Comparison of ENCODE assay signal across 18 cellular contexts in genomic region chr15:79953951-79954444, GRCh38. TPM values are rescaled to one million over a fixed set of nuclear protein-coding genes. Genes with fewer than 3 reads are reported as not detected.
A peak's percentile ranks its signal among the peaks of the same experiment; 100 is the strongest.
DNase-seq lines count a peak whose midpoint lies in the region; ATAC-seq and TF ChIP-seq lines count a peak whose summit lies in the region.
"Had no signal": no experiment of that assay in that cellular context is flagged by ENCODE, and none has a peak within 500 bp of the region (broad histone marks: within the 10 kb centered on the region; RNA-seq: fewer than 3 reads in every experiment).

No MANE protein-coding gene starts in this region.

- no peaks in the 10 kb centered on the region for H3K27me3 Mint-ChIP-seq in CD4-positive, alpha-beta T cell
- no peaks in the 10 kb centered on the region for H3K27me3 Mint-ChIP-seq in activated CD8-positive, alpha-beta T cell treated with anti-CD3 and anti-CD28 coated beads, Interleukin-2, amount 10 ng/mL, durations not matched to agents 7 days and 5 days (ENCODE audit: low read depth)
- no peaks in the 10 kb centered on the region for H3K27me3 Mint-ChIP-seq in naive thymus-derived CD4-positive, alpha-beta T cell

- no peaks in the 10 kb centered on the region for H3K36me3 ChIP-seq in naive thymus-derived CD4-positive, alpha-beta T cell (ENCODE audit: control insufficient read depth in 2 of 3, insufficient read depth in 3 of 3, low read length in 3 of 3)
- H3K36me3 ChIP-seq: gastroesophageal sphincter had no signal

- peak; percentile 48 for ATAC-seq in CD4-positive, alpha-beta T cell (ENCODE audit: poor library complexity)
- ATAC-seq in activated CD8-positive, alpha-beta T cell treated with anti-CD3 and anti-CD28 coated beads, Interleukin-2, amount 10 ng/mL, durations not matched to agents 7 days and 5 days = peak; percentile 49
- ATAC-seq in naive thymus-derived CD4-positive, alpha-beta T cell = peak; percentile 82
- ATAC-seq in GM21423 (IDR thresholded peaks at IDR 0.05; ENCODE audit: unreplicated experiment) (no peak), HG03108 (IDR thresholded peaks at IDR 0.05; ENCODE audit: unreplicated experiment) (no peak)
- ATAC-seq: gastroesophageal sphincter had no signal

- peaks cover 20% of the 10 kb centered on the region for H3K4me1 Mint-ChIP-seq in CD4-positive, alpha-beta T cell (ENCODE audit: low read depth)
- H3K4me1 Mint-ChIP-seq in activated CD8-positive, alpha-beta T cell treated with anti-CD3 and anti-CD28 coated beads, Interleukin-2, amount 10 ng/mL, durations not matched to agents 7 days and 5 days (ENCODE audit: low read depth) = peaks cover 25% of the 10 kb centered on the region
- H3K4me1 Mint-ChIP-seq in naive thymus-derived CD4-positive, alpha-beta T cell = peaks cover 14 to 26% (median 21%) of the 10 kb centered on the region in 7 donors
- H3K4me1 Mint-ChIP-seq: endodermal cell had no signal

- H3K9me3 ChIP-seq in CD4-positive, alpha-beta T cell (ENCODE audit: control insufficient read depth, low read length) = no peaks in the 10 kb centered on the region
- no peaks in the 10 kb centered on the region for H3K9me3 ChIP-seq in naive thymus-derived CD4-positive, alpha-beta T cell (ENCODE audit: control insufficient read depth in 2 of 3, low read length in 3 of 3)
- H3K9me3 ChIP-seq: gastroesophageal sphincter had no signal

- intact Hi-C loops in CD4-positive, alpha-beta T cell (cut with DNase I, micrococcal nuclease) = no loop called here
- intact Hi-C loops in naive thymus-derived CD4-positive, alpha-beta T cell (cut with micrococcal nuclease) = loop anchor here in 1 of 2 donors (5.0 kb wide), 1 partner anchor 38 kb away; no protein-coding TSS in a partner anchor
- intact Hi-C loops in head of caudate nucleus (cut with DNase I) = no loop called here

- POLR2A ChIA-PET in CD4-positive, alpha-beta T cell (lab: Charles Lee) = interaction anchor here (1.1 kb wide), 1 partner anchor 17 kb away, joined by 3 read pairs; the partner anchor contains the start of gene BCL2A1
- POLR2A ChIA-PET in activated CD8-positive, alpha-beta T cell treated with anti-CD3 and anti-CD28 coated beads, Interleukin-2, amount 10 ng/mL, durations not matched to agents 7 days and 5 days (lab: Charles Lee) = interaction anchor here (1.5 to 1.7 kb wide), 2 partner anchors 14 to 30 kb away, joined by 4 to 14 read pairs; no protein-coding TSS in a partner anchor
- POLR2A ChIA-PET in naive thymus-derived CD4-positive, alpha-beta T cell (lab: Charles Lee) = no interaction called here

- peaks cover 0 to 10% of the 10 kb centered on the region in 2 donors for H3K4me1 ChIP-seq in naive thymus-derived CD4-positive, alpha-beta T cell (ENCODE audit: control insufficient read depth in 2 of 2, insufficient read depth in 2 of 2, low read length in 2 of 2)
- H3K4me1 ChIP-seq: gastroesophageal sphincter had no signal

- CTCF ChIA-PET in CD4-positive, alpha-beta T cell (lab: Charles Lee) = no interaction called here
- CTCF ChIA-PET in activated CD8-positive, alpha-beta T cell treated with anti-CD3 and anti-CD28 coated beads, Interleukin-2, amount 10 ng/mL, durations not matched to agents 7 days and 5 days (lab: Charles Lee) = no interaction called here
- CTCF ChIA-PET in naive thymus-derived CD4-positive, alpha-beta T cell (lab: Charles Lee) = no interaction called here

- no peaks in the 10 kb centered on the region for H3K36me3 Mint-ChIP-seq in CD4-positive, alpha-beta T cell (ENCODE audit: low read depth)
- H3K36me3 Mint-ChIP-seq in activated CD8-positive, alpha-beta T cell treated with anti-CD3 and anti-CD28 coated beads, Interleukin-2, amount 10 ng/mL, durations not matched to agents 7 days and 5 days (ENCODE audit: low read depth) = peaks cover 1% of the 10 kb centered on the region
- peaks cover 0 to 4% (median 0%) of the 10 kb centered on the region in 5 donors for H3K36me3 Mint-ChIP-seq in naive thymus-derived CD4-positive, alpha-beta T cell

- no peak for DNase-seq in CD4-positive, alpha-beta T cell
- DNase-seq in Jurkat, Clone E6-1 (ENCODE audit: low read depth, low spot score) = peak; percentile 22
- no peak for DNase-seq in activated CD8-positive, alpha-beta T cell treated with anti-CD3 and anti-CD28 coated beads, Interleukin-2, amount 10 ng/mL, durations not matched to agents 7 days and 5 days
- DNase-seq in naive thymus-derived CD4-positive, alpha-beta T cell = peak in 2 of 9 donors; percentile 7 to 27
- no peak for DNase-seq in head of caudate nucleus
- DNase-seq: activated CD8-positive, alpha-beta memory T cell treated with anti-CD3 and anti-CD28 coated beads, Interleukin-2, amount 50 U/mL, for 4 hours; activated naive CD4-positive, alpha-beta T cell treated with Interleukin-2 at 50 U/mL for 16 hours; DND-41; endodermal cell; mesendoderm; NCI-H1694; PC-9; right cardiac atrium; stimulated activated CD4-positive, alpha-beta T cell treated with anti-CD3 and anti-CD28 coated beads, Interleukin-2, amount 100 ng/mL, for 48 hours had no signal

- H3K9me3 Mint-ChIP-seq in CD4-positive, alpha-beta T cell = no peaks in the 10 kb centered on the region
- H3K9me3 Mint-ChIP-seq in activated CD8-positive, alpha-beta T cell treated with anti-CD3 and anti-CD28 coated beads, Interleukin-2, amount 10 ng/mL, durations not matched to agents 7 days and 5 days (ENCODE audit: insufficient read depth) = no peaks in the 10 kb centered on the region
- peaks cover 0 to 3% (median 0%) of the 10 kb centered on the region in 11 donors for H3K9me3 Mint-ChIP-seq in naive thymus-derived CD4-positive, alpha-beta T cell
- H3K9me3 Mint-ChIP-seq: endodermal cell had no signal

- no peak overlapping the region for H3K4me3 ChIP-seq in Jurkat, Clone E6-1 (ENCODE audit: low read length)
- H3K4me3 ChIP-seq in naive thymus-derived CD4-positive, alpha-beta T cell (ENCODE audit: low read length) = no peak overlapping the region
- H3K4me3 ChIP-seq: gastroesophageal sphincter, PC-9 had no signal

- H3K27me3 ChIP-seq in CD4-positive, alpha-beta T cell (ENCODE audit: control insufficient read depth, insufficient read depth, low read length) = no peaks in the 10 kb centered on the region
- H3K27me3 ChIP-seq in naive thymus-derived CD4-positive, alpha-beta T cell (ENCODE audit: control insufficient read depth in 2 of 2, insufficient read depth in 2 of 2, low read length in 2 of 2) = no peaks in the 10 kb centered on the region
- H3K27me3 ChIP-seq: gastroesophageal sphincter had no signal

- peak overlapping the region; percentile 34 for H3K27ac Mint-ChIP-seq in CD4-positive, alpha-beta T cell
- H3K27ac Mint-ChIP-seq in activated CD8-positive, alpha-beta T cell treated with anti-CD3 and anti-CD28 coated beads, Interleukin-2, amount 10 ng/mL, durations not matched to agents 7 days and 5 days = peak overlapping the region; percentile 23
- peak overlapping the region in 7 of 9 donors; percentile 1 to 79 (median 62) for H3K27ac Mint-ChIP-seq in naive thymus-derived CD4-positive, alpha-beta T cell
- H3K27ac Mint-ChIP-seq: endodermal cell had no signal

- TF ChIP-seq CTCF in CD4-positive, alpha-beta T cell (IDR thresholded peaks at IDR 0.05) = no peak

- no peak overlapping the region for H3K4me3 Mint-ChIP-seq in CD4-positive, alpha-beta T cell
- H3K4me3 Mint-ChIP-seq in activated CD8-positive, alpha-beta T cell treated with anti-CD3 and anti-CD28 coated beads, Interleukin-2, amount 10 ng/mL, durations not matched to agents 7 days and 5 days = no peak overlapping the region
- H3K4me3 Mint-ChIP-seq in naive thymus-derived CD4-positive, alpha-beta T cell = peak overlapping the region in 2 of 10 donors; percentile 0 to 16
- H3K4me3 Mint-ChIP-seq: endodermal cell had no signal

- no peak overlapping the region for H3K27ac ChIP-seq in CD4-positive, alpha-beta T cell (ENCODE audit: low read depth, low read length)
- H3K27ac ChIP-seq in naive thymus-derived CD4-positive, alpha-beta T cell (ENCODE audit: low read depth, low read length) = no peak overlapping the region
- H3K27ac ChIP-seq: gastroesophageal sphincter, PC-9 had no signal

RNA-seq across cellular contexts. Expression of gene BCL2A1, which starts 17.0 kb away (rescaled TPM):
- total RNA-seq in CD4-positive, alpha-beta T cell = 10 to 100 TPM; 18.7 to 20.0 TPM
- not detected for polyA plus RNA-seq in Jurkat, Clone E6-1 (2012; ENCODE audit: insufficient read depth, insufficient read length)
- 10 to 100 TPM; 23.1 to 26.3 TPM for total RNA-seq in activated CD8-positive, alpha-beta T cell treated with anti-CD3 and anti-CD28 coated beads, Interleukin-2, amount 10 ng/mL, durations not matched to agents 7 days and 5 days
- 100 to 1,000 TPM in 1 of 5 experiments, 10 to 100 TPM in 4; 27.3 to 119 (median 31.0) TPM for total RNA-seq in naive thymus-derived CD4-positive, alpha-beta T cell
- polyA plus RNA-seq in naive thymus-derived CD4-positive, alpha-beta T cell = 10 to 100 TPM; 28.1 to 29.4 TPM
- total RNA-seq: endodermal cell, PC-9 had no signal
- polyA plus RNA-seq: BJ had no signal

RNA-seq across cellular contexts. Expression of gene MTHFS, which starts 57.2 kb away (rescaled TPM):
- total RNA-seq in CD4-positive, alpha-beta T cell = 1 to 10 TPM; 9.1 to 9.8 TPM
- 51.0 TPM for polyA plus RNA-seq in Jurkat, Clone E6-1 (2012; ENCODE audit: insufficient read depth, insufficient read length)
- total RNA-seq in activated CD8-positive, alpha-beta T cell treated with anti-CD3 and anti-CD28 coated beads, Interleukin-2, amount 10 ng/mL, durations not matched to agents 7 days and 5 days = 10 to 100 TPM; 37.0 to 41.3 TPM
- 10 to 100 TPM; 15.8 to 31.8 (median 20.3) TPM for total RNA-seq in naive thymus-derived CD4-positive, alpha-beta T cell
- 10 to 100 TPM; 89.1 to 93.3 TPM for polyA plus RNA-seq in naive thymus-derived CD4-positive, alpha-beta T cell

Comparison
In these comparisons a context has a peak if more than half of its experiments do, and no peak if none do; other contexts are left out.
1. ATAC-seq: peak in CD4-positive, alpha-beta T cell (single experiment), activated CD8-positive, alpha-beta T cell treated with anti-CD3 and anti-CD28 coated beads, Interleukin-2, amount 10 ng/mL, durations not matched to agents 7 days and 5 days (single experiment) and naive thymus-derived CD4-positive, alpha-beta T cell (single experiment); none in GM21423 (single experiment) and HG03108 (single experiment).
2. Peak in every context shown above with its lines, with median percentiles within 50 percentile points of each other: H3K27ac Mint-ChIP-seq.